Comparison of ENCODE assay signal across 31 cellular contexts in the genomic region with DNA sequence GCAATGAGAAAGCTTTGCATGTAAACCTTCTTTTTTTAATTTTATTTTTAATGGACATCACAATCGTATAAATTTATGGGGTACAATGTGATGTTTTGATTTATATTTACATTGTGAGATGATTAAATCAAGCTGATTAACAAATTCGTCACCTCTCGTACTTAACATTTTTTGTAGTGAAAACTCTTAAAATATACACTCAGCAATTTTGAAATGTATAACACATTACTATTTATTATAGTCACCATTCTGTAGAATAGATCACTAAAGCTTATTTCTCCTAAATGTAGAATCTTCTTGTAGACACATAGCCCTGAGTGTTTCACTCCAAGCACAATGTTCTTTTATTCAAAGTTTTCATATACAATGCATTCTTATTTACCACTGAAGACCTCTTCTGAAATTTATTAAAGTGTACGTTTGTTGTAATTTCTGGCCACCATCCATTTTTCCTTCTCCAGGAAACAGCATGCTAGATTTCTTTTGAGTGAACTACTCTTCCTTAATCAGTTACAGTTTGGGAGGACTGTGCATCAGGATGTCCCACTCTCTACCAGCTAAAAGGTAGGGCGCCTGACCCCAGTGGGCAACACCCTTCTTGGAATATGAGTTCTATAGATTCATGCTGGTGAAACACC.
"Had no signal": no experiment of that assay in that cellular context is flagged by ENCODE, and none has a peak within 500 bp of the region (broad histone marks: within the 10 kb centered on the region; RNA-seq: fewer than 3 reads in every experiment).

No MANE protein-coding gene starts in this region.

- H3K4me3 ChIP-seq: adrenal gland, body of pancreas, breast epithelium, MG63, SJCRH30 had no signal

- H3K27ac Mint-ChIP-seq: activated CD4-positive, alpha-beta T cell treated with anti-CD3 and anti-CD28 coated beads for 36 hours; activated CD4-positive, alpha-beta T cell treated with anti-CD3 and anti-CD28 coated beads, Interleukin-2, amount 10 ng/mL, durations not matched to agents 7 days and 5 days; activated CD8-positive, alpha-beta T cell treated with anti-CD3 and anti-CD28 coated beads, Interleukin-2, amount 10 ng/mL, durations not matched to agents 7 days and 5 days; activated naive CD4-positive, alpha-beta T cell treated with anti-CD3 and anti-CD28 coated beads for 36 hours; activated naive CD4-positive, alpha-beta T cell treated with anti-CD3 and anti-CD28 coated beads, Interleukin-2, amount 50 U/mL, for 72 hours; activated T-cell treated with anti-CD3 and anti-CD28 coated beads, Interleukin-2, amount 50 U/mL, for 24 hours; activated T-helper 1 cell treated with anti-CD3 and anti-CD28 coated beads, Interleukin-12 subunit alpha, Interleukin-12 subunit beta, Interleukin-2, Interleukin-4 antibody, amounts not matched to agents 30 ng/mL and 10 ng/mL and 1 ng/mL, durations not matched to agents 14 hours and 24 hours and 36 hours; T-helper 1 cell treated with Interleukin-12 subunit alpha and Interleukin-12 subunit beta and Interleukin-4 antibody, amounts not matched to agents 30 μg/mL and 1 μg/mL, for 36 hours; T-helper 2 cell treated with Interferon-gamma antibody and Interleukin-4, amounts not matched to agents 5 μg/mL and 100 μg/mL, for 36 hours; WTC11 had no signal

- H3K4me1 ChIP-seq: breast epithelium, SJCRH30 had no signal

- H3K4me3 Mint-ChIP-seq: activated CD4-positive, alpha-beta T cell treated with anti-CD3 and anti-CD28 coated beads for 36 hours; activated CD4-positive, alpha-beta T cell treated with anti-CD3 and anti-CD28 coated beads, Interleukin-2, amount 10 ng/mL, durations not matched to agents 7 days and 5 days; activated CD8-positive, alpha-beta T cell treated with anti-CD3 and anti-CD28 coated beads, Interleukin-2, amount 10 ng/mL, durations not matched to agents 7 days and 5 days; activated naive CD4-positive, alpha-beta T cell treated with anti-CD3 and anti-CD28 coated beads for 36 hours; activated T-cell treated with anti-CD3 and anti-CD28 coated beads, Interleukin-2, amount 50 U/mL, for 24 hours; activated T-helper 1 cell treated with anti-CD3 and anti-CD28 coated beads, Interleukin-12 subunit alpha, Interleukin-12 subunit beta, Interleukin-2, Interleukin-4 antibody, amounts not matched to agents 30 ng/mL and 10 ng/mL and 1 ng/mL, durations not matched to agents 14 hours and 24 hours and 36 hours; T-helper 1 cell treated with Interleukin-12 subunit alpha and Interleukin-12 subunit beta and Interleukin-4 antibody, amounts not matched to agents 30 μg/mL and 1 μg/mL, for 36 hours; T-helper 2 cell treated with Interferon-gamma antibody and Interleukin-4, amounts not matched to agents 5 μg/mL and 100 μg/mL, for 36 hours; WTC11 had no signal

- H3K4me2 ChIP-seq: SK-N-SH had no signal

- H3K9ac ChIP-seq: SK-N-SH had no signal

- H3K27me3 ChIP-seq: body of pancreas, MG63, SJCRH30 had no signal

- H3K36me3 ChIP-seq: adrenal gland, breast epithelium, MG63, SJCRH30 had no signal

- H3K36me3 Mint-ChIP-seq: WTC11 had no signal

- ATAC-seq: activated CD4-positive, alpha-beta T cell treated with anti-CD3 and anti-CD28 coated beads for 36 hours; activated CD4-positive, CD25-positive, alpha-beta regulatory T cell treated with anti-CD3 and anti-CD28 coated beads, Interleukin-2, amount 50 U/mL, for 24 hours; activated CD8-positive, alpha-beta T cell treated with anti-CD3 and anti-CD28 coated beads, Interleukin-2, amount 10 ng/mL, durations not matched to agents 7 days and 5 days; activated naive CD4-positive, alpha-beta T cell treated with anti-CD3 and anti-CD28 coated beads, Interleukin-2, amount 50 U/mL, for 72 hours; body of pancreas; Panc1; WTC11 had no signal

- H3K9me3 Mint-ChIP-seq: activated CD4-positive, alpha-beta T cell treated with anti-CD3 and anti-CD28 coated beads, Interleukin-2, amount 10 ng/mL, durations not matched to agents 7 days and 5 days; activated naive CD4-positive, alpha-beta T cell treated with anti-CD3 and anti-CD28 coated beads for 36 hours; activated naive CD4-positive, alpha-beta T cell treated with anti-CD3 and anti-CD28 coated beads, Interleukin-2, amount 50 U/mL, for 72 hours; activated T-cell treated with anti-CD3 and anti-CD28 coated beads, Interleukin-2, amount 50 U/mL, for 24 hours; activated T-helper 1 cell treated with anti-CD3 and anti-CD28 coated beads, Interleukin-12 subunit alpha, Interleukin-12 subunit beta, Interleukin-2, Interleukin-4 antibody, amounts not matched to agents 30 ng/mL and 10 ng/mL and 1 ng/mL, durations not matched to agents 14 hours and 24 hours and 36 hours; T-helper 1 cell treated with Interleukin-12 subunit alpha and Interleukin-12 subunit beta and Interleukin-4 antibody, amounts not matched to agents 30 μg/mL and 1 μg/mL, for 36 hours; T-helper 2 cell treated with Interferon-gamma antibody and Interleukin-4, amounts not matched to agents 5 μg/mL and 100 μg/mL, for 36 hours; WTC11 had no signal

- DNase-seq: activated CD4-positive, alpha-beta T cell treated with anti-CD3 and anti-CD28 coated beads for 36 hours; activated CD4-positive, alpha-beta T cell treated with anti-CD3 and anti-CD28 coated beads, Interleukin-2, amount 10 ng/mL, durations not matched to agents 7 days and 5 days; activated CD4-positive, alpha-beta T cell treated with anti-CD3 and anti-CD28 coated beads, Interleukin-2, amount 50 U/mL, for 48 hours; activated CD8-positive, alpha-beta T cell treated with anti-CD3 and anti-CD28 coated beads, Interleukin-2, amount 10 ng/mL, durations not matched to agents 7 days and 5 days; activated gamma-delta T cell treated with Interleukin-2 at 50 U/mL for 16 hours; activated naive CD4-positive, alpha-beta T cell treated with anti-CD3 and anti-CD28 coated beads for 36 hours; activated T-cell treated with anti-CD3 and anti-CD28 coated beads, Interleukin-2, amount 50 U/mL, for 24 hours; adrenal gland; body of pancreas; MG63; NCI-H1048; NCI-H1105 treated with DMSO at 0.1 percent for 48 hours; NCI-H1436; NCI-H1694; NCI-H1930; NCI-H2081 treated with DMSO at 0.1 percent for 48 hours; NCI-H226; NCI-H446 treated with DMSO at 0.1 percent for 48 hours; NCI-H524; NCI-H82; SHP77; SJCRH30; SK-N-SH had no signal

- H3K27ac ChIP-seq: adrenal gland, body of pancreas, breast epithelium, SJCRH30 had no signal

- H3K9me3 ChIP-seq: adrenal gland, body of pancreas, breast epithelium, MG63, SJCRH30, SK-N-SH had no signal
